8 cellular contexts compared by ENCODE assay signal in genomic region chr7:29807179-29807841, GRCh38. TPM values are rescaled to one million over a fixed set of nuclear protein-coding genes. Genes with fewer than 3 reads are reported as not detected.
A peak's percentile ranks its signal among the peaks of the same experiment; 100 is the strongest.
DNase-seq lines count a peak whose midpoint lies in the region; ATAC-seq and TF ChIP-seq lines count a peak whose summit lies in the region.

No MANE protein-coding gene starts in this region.

- 10 to 18% methylated on average over 2 to 28 of the region's 28 CpGs for WGBS in upper lobe of left lung, 2 donors
- WGBS in lower leg skin, 2 donors, result 8 to 21% methylated on average over 6 to 18 of the region's 28 CpGs

- peaks cover 0 to 11% of the 10 kb centered on the region in 2 donors for H3K4me1 ChIP-seq in muscle layer of duodenum (ENCODE audit: control insufficient read depth in 1 of 2, insufficient read depth in 2 of 2, low read length in 2 of 2)
- H3K4me1 ChIP-seq in upper lobe of left lung, result peaks cover 9 to 30% (median 16%) of the 10 kb centered on the region in 4 donors
- H3K4me1 ChIP-seq in effector memory CD4-positive, alpha-beta T cell (ENCODE audit: control insufficient read depth, insufficient read depth, low read length, poor library complexity, severe bottlenecking), result no peaks in the 10 kb centered on the region

- no peak overlapping the region for H3K4me3 Mint-ChIP-seq in activated CD8-positive, alpha-beta memory T cell treated with anti-CD3 and anti-CD28 coated beads, Interleukin-2, amount 10 ng/mL, durations not matched to agents 7 days and 5 days
- no peak overlapping the region for H3K4me3 Mint-ChIP-seq in HFFc6

- TF ChIP-seq POLR2A in upper lobe of left lung (IDR thresholded peaks at IDR 0.05) (no peak), lower leg skin (IDR thresholded peaks at IDR 0.05) (no peak)

- TF ChIP-seq CTCF in epithelial cell of proximal tubule (conservative IDR thresholded peaks at IDR 0.05; ENCODE audit: low read depth, low read length) (peak; percentile 21), upper lobe of left lung (IDR thresholded peaks at IDR 0.05) (peak in 1 of 6 experiments; percentile 17), HFFc6 (IDR thresholded peaks at IDR 0.05) (no peak), lower leg skin (IDR thresholded peaks at IDR 0.05) (no peak)

- ATAC-seq in activated CD8-positive, alpha-beta memory T cell treated with anti-CD3 and anti-CD28 coated beads, Interleukin-2, amount 10 ng/mL, durations not matched to agents 7 days and 5 days, result peak; percentile 25
- peak; percentile 8 to 30 for ATAC-seq in upper lobe of left lung (ENCODE audit: low FRiP score in 2 of 2)

- no peak overlapping the region for H3K27ac ChIP-seq in muscle layer of duodenum (ENCODE audit: low read length)
- H3K27ac ChIP-seq in upper lobe of left lung, result no peak overlapping the region
- H3K27ac ChIP-seq in effector memory CD4-positive, alpha-beta T cell (ENCODE audit: insufficient read depth, low read length, poor library complexity, severe bottlenecking), result no peak overlapping the region

- H3K9me3 ChIP-seq in muscle layer of duodenum (ENCODE audit: control insufficient read depth in 1 of 2, low read length in 2 of 2), result no peaks in the 10 kb centered on the region
- no peaks in the 10 kb centered on the region for H3K9me3 ChIP-seq in upper lobe of left lung
- no peaks in the 10 kb centered on the region for H3K9me3 ChIP-seq in effector memory CD4-positive, alpha-beta T cell (ENCODE audit: control insufficient read depth, low read length)

- CTCF ChIA-PET in activated CD8-positive, alpha-beta memory T cell treated with anti-CD3 and anti-CD28 coated beads, Interleukin-2, amount 10 ng/mL, durations not matched to agents 7 days and 5 days (lab: Charles Lee), result no interaction called here

- no peaks in the 10 kb centered on the region for H3K9me3 Mint-ChIP-seq in activated CD8-positive, alpha-beta memory T cell treated with anti-CD3 and anti-CD28 coated beads, Interleukin-2, amount 10 ng/mL, durations not matched to agents 7 days and 5 days (ENCODE audit: low read depth)
- H3K9me3 Mint-ChIP-seq in HFFc6, result no peaks in the 10 kb centered on the region

- intact Hi-C loops in lower leg skin (cut with DNase I; ENCODE audit: low total_unique reads), result no loop called here

- H3K4me1 Mint-ChIP-seq in activated CD8-positive, alpha-beta memory T cell treated with anti-CD3 and anti-CD28 coated beads, Interleukin-2, amount 10 ng/mL, durations not matched to agents 7 days and 5 days, result peaks cover 7% of the 10 kb centered on the region
- no peaks in the 10 kb centered on the region for H3K4me1 Mint-ChIP-seq in HFFc6 (ENCODE audit: low read depth)

- no peak for DNase-seq in activated CD8-positive, alpha-beta memory T cell treated with anti-CD3 and anti-CD28 coated beads, Interleukin-2, amount 10 ng/mL, durations not matched to agents 7 days and 5 days
- no peak for DNase-seq in activated CD8-positive, alpha-beta memory T cell treated with anti-CD3 and anti-CD28 coated beads for 24 hours
- DNase-seq in epithelial cell of proximal tubule (ENCODE audit: low read depth) (no peak), upper lobe of left lung (peak in 1 of 2 donors; percentile 86), HFFc6 (no peak), lower leg skin (ENCODE audit: low spot score in 2 of 2) (no peak)
- DNase-seq in effector memory CD4-positive, alpha-beta T cell, result no peak

- H3K36me3 Mint-ChIP-seq in activated CD8-positive, alpha-beta memory T cell treated with anti-CD3 and anti-CD28 coated beads, Interleukin-2, amount 10 ng/mL, durations not matched to agents 7 days and 5 days, result no peaks in the 10 kb centered on the region
- H3K36me3 Mint-ChIP-seq in HFFc6 (ENCODE audit: low read depth), result no peaks in the 10 kb centered on the region

- peak overlapping the region; percentile 49 for H3K4me3 ChIP-seq in epithelial cell of proximal tubule (ENCODE audit: low read depth, low read length)
- H3K4me3 ChIP-seq in muscle layer of duodenum (ENCODE audit: low read depth in 1 of 2, low read length in 2 of 2), result peak overlapping the region; percentile 37 to 61
- H3K4me3 ChIP-seq in upper lobe of left lung, result peak overlapping the region in 3 of 4 donors; percentile 41 to 57 (median 54)
- no peak overlapping the region for H3K4me3 ChIP-seq in effector memory CD4-positive, alpha-beta T cell (ENCODE audit: insufficient read depth, low read depth, low read length, poor library complexity, severe bottlenecking)
- H3K4me3 ChIP-seq in lower leg skin (ENCODE audit: low read depth, poor library complexity, severe bottlenecking), result no peak overlapping the region

- H3K27me3 ChIP-seq in muscle layer of duodenum (ENCODE audit: low read depth, low read length) (peaks cover 7% of the 10 kb centered on the region), upper lobe of left lung (peaks cover 0 to 27% (median 18%) of the 10 kb centered on the region in 4 donors)
- H3K27me3 ChIP-seq in effector memory CD4-positive, alpha-beta T cell (replicated peaks; ENCODE audit: control insufficient read depth, insufficient read depth, low read length, poor library complexity, severe bottlenecking), result peaks cover 5% of the 10 kb centered on the region

- H3K27me3 Mint-ChIP-seq in activated CD8-positive, alpha-beta memory T cell treated with anti-CD3 and anti-CD28 coated beads, Interleukin-2, amount 10 ng/mL, durations not matched to agents 7 days and 5 days, result peaks cover 73% of the 10 kb centered on the region
- H3K27me3 Mint-ChIP-seq in HFFc6 (ENCODE audit: insufficient read depth), result peaks cover 38% of the 10 kb centered on the region

- no peak overlapping the region for H3K27ac Mint-ChIP-seq in activated CD8-positive, alpha-beta memory T cell treated with anti-CD3 and anti-CD28 coated beads, Interleukin-2, amount 10 ng/mL, durations not matched to agents 7 days and 5 days
- H3K27ac Mint-ChIP-seq in HFFc6, result no peak overlapping the region

- H3K36me3 ChIP-seq in muscle layer of duodenum (ENCODE audit: control insufficient read depth in 1 of 2, insufficient read depth in 2 of 2, low read length in 2 of 2), result no peaks in the 10 kb centered on the region
- no peaks in the 10 kb centered on the region for H3K36me3 ChIP-seq in upper lobe of left lung
- no peaks in the 10 kb centered on the region for H3K36me3 ChIP-seq in effector memory CD4-positive, alpha-beta T cell (ENCODE audit: control insufficient read depth, insufficient read depth, low read length)

- TF ChIP-seq EP300 in upper lobe of left lung (IDR thresholded peaks at IDR 0.05), result no peak

RNA-seq across cellular contexts. Expression of gene WIPF3, which starts 1.0 kb away (rescaled TPM):
- not detected for total RNA-seq in activated CD8-positive, alpha-beta memory T cell treated with anti-CD3 and anti-CD28 coated beads, Interleukin-2, amount 10 ng/mL, durations not matched to agents 7 days and 5 days
- total RNA-seq in epithelial cell of proximal tubule, result 0.23 and 0.36 TPM in 2 replicates
- total RNA-seq in upper lobe of left lung, result 1 to 10 TPM in 2 of 6 donors, under 1 TPM in 2, not detected in 2; 0.34 to 1.3 (median 0.96) TPM
- not detected for total RNA-seq in HFFc6 (2021; fragmentation: NEBNext Ultra II Directional; extraction: Animal tissue kit (Norgen Biotek cat#: 25700))
- total RNA-seq in lower leg skin, result 1 to 10 TPM in 1 of 4 donors, under 1 TPM in 3; 0.23 to 1.2 (median 0.82) TPM

Comparison
In these comparisons a context has a peak if more than half of its experiments do, and no peak if none do; other contexts are left out.
1. H3K4me3 ChIP-seq: peak in epithelial cell of proximal tubule (single experiment), muscle layer of duodenum (2 of 2) and upper lobe of left lung (3 of 4); none in effector memory CD4-positive, alpha-beta T cell (single experiment) and lower leg skin (single experiment).